ENCODE assay signal across 8 cellular contexts in the genomic region with DNA sequence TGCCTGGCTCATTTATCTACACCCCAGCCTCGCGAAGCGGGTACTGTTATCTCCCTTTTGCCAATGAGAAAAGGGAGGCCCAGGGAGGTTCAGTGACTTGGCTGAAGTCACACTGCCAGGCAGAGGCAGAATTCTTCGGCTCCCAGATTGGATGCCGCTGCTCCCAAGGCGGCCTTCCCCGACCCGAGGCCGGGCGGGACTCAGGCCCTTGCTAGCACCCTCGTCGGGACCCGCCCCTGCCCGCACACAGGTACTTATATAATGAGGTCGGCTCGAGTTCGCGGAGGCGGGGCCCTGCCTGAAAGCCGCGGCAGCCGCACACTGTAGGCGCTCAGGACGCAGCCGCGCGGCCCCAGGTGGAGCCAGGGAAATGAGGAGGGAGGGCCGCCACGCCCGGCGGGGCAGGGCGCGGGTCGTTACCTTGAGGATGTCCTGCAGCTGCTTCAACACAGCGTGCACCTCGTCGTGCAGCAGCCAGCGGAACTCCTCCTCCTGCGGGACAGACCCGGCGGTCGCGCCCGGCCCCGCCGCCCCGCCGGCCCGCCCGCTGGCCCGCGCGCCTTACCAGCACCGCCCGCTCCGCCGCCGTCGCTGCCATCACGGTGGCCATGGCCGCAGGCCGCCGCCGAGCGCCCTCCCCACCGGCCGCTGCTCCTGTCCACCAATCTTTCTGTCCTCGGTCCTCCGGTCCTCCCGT. TPM values are rescaled to one million over a fixed set of nuclear protein-coding genes. Genes with fewer than 3 reads are reported as not detected.
DNase-seq lines count a peak whose midpoint lies in the region; ATAC-seq and TF ChIP-seq lines count a peak whose summit lies in the region.

A gene with protein sequence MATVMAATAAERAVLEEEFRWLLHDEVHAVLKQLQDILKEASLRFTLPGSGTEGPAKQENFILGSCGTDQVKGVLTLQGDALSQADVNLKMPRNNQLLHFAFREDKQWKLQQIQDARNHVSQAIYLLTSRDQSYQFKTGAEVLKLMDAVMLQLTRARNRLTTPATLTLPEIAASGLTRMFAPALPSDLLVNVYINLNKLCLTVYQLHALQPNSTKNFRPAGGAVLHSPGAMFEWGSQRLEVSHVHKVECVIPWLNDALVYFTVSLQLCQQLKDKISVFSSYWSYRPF (minus strand): TSS at position 672 of the 697 bp plus-strand sequence. CDS start 62 bp downstream, at position 610.

- H3F3A ChIP-seq in OCI-LY1 (ENCODE audit: insufficient read depth, low read length) = no peaks in the 10 kb centered on the region

- no peaks in the 10 kb centered on the region; the same call in 1 of the 2 replicates for H3K27me3 ChIP-seq in OCI-LY1 (ENCODE audit: insufficient read depth, low read length)

- H3K9ac ChIP-seq in OCI-LY1 (ENCODE audit: low read length) = peak within 1 kb of the TSS; percentile 65

- no peaks in the 10 kb centered on the region for H3K79me2 ChIP-seq in OCI-LY1 (ENCODE audit: insufficient read depth, low read length)

- no peaks in the 10 kb centered on the region for H3K9me3 Mint-ChIP-seq in Calu3 (ENCODE audit: low read depth, unreplicated experiment)
- H3K9me3 Mint-ChIP-seq in activated T-cell treated with anti-CD3 and anti-CD28 coated beads, Interleukin-2, amount 50 U/mL, for 24 hours = no peaks in the 10 kb centered on the region

- no peaks in the 10 kb centered on the region for H4K20me1 ChIP-seq in OCI-LY1 (ENCODE audit: insufficient read depth, low read length)

- CTCF ChIA-PET in Calu3 (lab: Charles Lee) = no interaction called here

- H3K36me3 ChIP-seq in OCI-LY1 (ENCODE audit: insufficient read depth, low read length) = peaks cover 12% of the 10 kb centered on the region

- no peaks in the 10 kb centered on the region for H3K27me3 Mint-ChIP-seq in Calu3 (ENCODE audit: unreplicated experiment)
- H3K27me3 Mint-ChIP-seq in activated T-cell treated with anti-CD3 and anti-CD28 coated beads, Interleukin-2, amount 50 U/mL, for 24 hours = no peaks in the 10 kb centered on the region

- ATAC-seq in GM21390 (IDR thresholded peaks at IDR 0.05; ENCODE audit: unreplicated experiment) (peak; percentile 59), esophagus mucosa (peak; percentile 83)

- peak within 1 kb of the TSS; percentile 85 for H3K4me2 ChIP-seq in OCI-LY1 (ENCODE audit: low read length)

- peaks cover 90% of the 10 kb centered on the region for H3K36me3 Mint-ChIP-seq in Calu3 (ENCODE audit: insufficient read depth, unreplicated experiment)
- H3K36me3 Mint-ChIP-seq in activated T-cell treated with anti-CD3 and anti-CD28 coated beads, Interleukin-2, amount 50 U/mL, for 24 hours (ENCODE audit: low read depth) = peaks cover 29% of the 10 kb centered on the region

- BruUV-seq in Calu3 (replicated peaks; lab: Mats Ljungman, UMichigan) = no TSS peak

- H3K4me3 Mint-ChIP-seq in Calu3 (ENCODE audit: low read depth, unreplicated experiment) = peak within 1 kb of the TSS; percentile 82
- H3K4me3 Mint-ChIP-seq in activated T-cell treated with anti-CD3 and anti-CD28 coated beads, Interleukin-2, amount 50 U/mL, for 24 hours = peak within 1 kb of the TSS; percentile 80

- H3K9me3 ChIP-seq in OCI-LY1 (ENCODE audit: low read length) = no peaks in the 10 kb centered on the region

- peak within 1 kb of the TSS; percentile 31 for H3K27ac ChIP-seq in OCI-LY1 (ENCODE audit: low read depth, low read length, poor library complexity, severe bottlenecking)

- no peaks in the 10 kb centered on the region for H3K9me2 ChIP-seq in OCI-LY1 (ENCODE audit: low read depth, low read length)

- peaks cover 9% of the 10 kb centered on the region for H3K4me1 Mint-ChIP-seq in Calu3 (ENCODE audit: low read depth, unreplicated experiment)
- peaks cover 17% of the 10 kb centered on the region for H3K4me1 Mint-ChIP-seq in activated T-cell treated with anti-CD3 and anti-CD28 coated beads, Interleukin-2, amount 50 U/mL, for 24 hours (ENCODE audit: low read depth)

- DNase-seq in Calu3 (peak; percentile 92), HUDEP-2 (lab: John Stamatoyannopoulos, UW; ENCODE audit: unreplicated experiment in 76 of 76) (peak in 72 of 76 experiments; percentile 37 to 86 (median 69)), myocyte (ENCODE audit: low read depth) (peak; percentile 32)
- DNase-seq in activated T-cell treated with anti-CD3 and anti-CD28 coated beads, Interleukin-2, amount 50 U/mL, for 24 hours = no peak
- DNase-seq in stimulated activated CD8-positive, alpha-beta memory T cell treated with anti-CD3 and anti-CD28 coated beads, Interleukin-7, amount 100 ng/mL, for 4 hours (ENCODE audit: low read depth in 2 of 2) = peak; percentile 36 to 66

- TF ChIP-seq CTCF in Calu3 (IDR thresholded peaks at IDR 0.05; ENCODE audit: unreplicated experiment) (no peak), OCI-LY1 (IDR thresholded peaks at IDR 0.05; ENCODE audit: low read length) (no peak)

- peak within 1 kb of the TSS; percentile 90 for H3K27ac Mint-ChIP-seq in Calu3 (ENCODE audit: unreplicated experiment)
- H3K27ac Mint-ChIP-seq in activated T-cell treated with anti-CD3 and anti-CD28 coated beads, Interleukin-2, amount 50 U/mL, for 24 hours = peak within 1 kb of the TSS; percentile 77

- intact Hi-C loops in Calu3 (cut with micrococcal nuclease; ENCODE audit: unreplicated experiment) = loop anchor here (2.0 kb wide), 1 partner anchor 155 kb away; no protein-coding TSS in a partner anchor

- peak within 1 kb of the TSS; percentile 80 for H3K4me3 ChIP-seq in OCI-LY1 (ENCODE audit: low read depth, low read length, poor library complexity, severe bottlenecking)

- H3K4me1 ChIP-seq in OCI-LY1 (ENCODE audit: insufficient read depth, low read length, severe bottlenecking) = peaks cover 16% of the 10 kb centered on the region

- H2AFZ ChIP-seq in OCI-LY1 (ENCODE audit: low read length) = no peak within 1 kb of the TSS

RNA-seq across cellular contexts. Expression of the gene that starts here (rescaled TPM):
- total RNA-seq in Calu3 (2022) = 17.9 and 20.8 TPM in 2 replicates
- 21.3 TPM for total RNA-seq in esophagus mucosa
- total RNA-seq in myocyte = 21.1 and 46.6 TPM in 2 replicates
- polyA plus RNA-seq in myocyte (2012) = 32.4 TPM
